In genomic region chr13:68727788-68728187, GRCh38 we compare ENCODE assay signal across 13 cellular contexts.
"Had no signal": no experiment of that assay in that cellular context is flagged by ENCODE, and none has a peak within 500 bp of the region (broad histone marks: within the 10 kb centered on the region; RNA-seq: fewer than 3 reads in every experiment).

No MANE protein-coding gene starts in this region.

- H3K9me3 ChIP-seq: sigmoid colon, testis, upper lobe of right lung had no signal

- H3K27ac ChIP-seq: adrenal gland, coronary artery, pancreas, sigmoid colon, spleen, testis, upper lobe of right lung had no signal

- H3K4me3 ChIP-seq: adrenal gland, coronary artery, pancreas, sigmoid colon, spleen, testis, upper lobe of right lung had no signal

- H3K27me3 ChIP-seq: adrenal gland, pancreas, sigmoid colon, spleen, testis, upper lobe of right lung had no signal

- H3K36me3 ChIP-seq: adrenal gland, pancreas, sigmoid colon, spleen, upper lobe of right lung had no signal

- FAIRE-seq: pancreas had no signal

- DNase-seq: activated CD4-positive, alpha-beta T cell treated with anti-CD3 and anti-CD28 coated beads for 48 hours; activated CD8-positive, alpha-beta T cell treated with anti-CD3 and anti-CD28 coated beads for 36 hours; activated effector memory CD4-positive, alpha-beta T cell treated with Interleukin-2 at 50 U/mL for 16 hours; activated T-cell treated with anti-CD3 and anti-CD28 coated beads, Interleukin-2, amount 50 U/mL, for 4 hours; adrenal gland; islet precursor cell; naive B cell; pancreas; sigmoid colon; spleen; testis; upper lobe of right lung had no signal

- H3K4me1 ChIP-seq: adrenal gland, pancreas, sigmoid colon, spleen, testis, upper lobe of right lung had no signal
